Comparison of ENCODE assay signal across 15 cellular contexts in the genomic region with DNA sequence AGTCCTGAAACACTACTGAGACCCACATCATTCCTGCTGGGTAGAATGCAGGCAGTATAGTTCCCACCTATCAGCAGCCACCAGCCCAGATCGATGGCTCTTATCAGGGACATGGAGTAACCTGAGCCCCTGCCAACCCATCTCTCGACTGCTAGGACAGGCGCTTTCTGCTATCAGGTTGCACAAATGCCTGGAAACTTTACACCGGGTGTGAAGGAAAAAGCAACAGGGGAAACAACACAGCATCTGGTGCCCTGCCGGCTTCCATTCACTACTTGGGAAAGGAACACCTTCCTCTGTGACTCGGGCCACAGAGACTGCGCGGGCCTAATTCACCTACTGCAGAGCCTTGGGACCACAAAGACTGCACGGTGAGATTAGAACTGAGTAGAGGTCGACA. TPM values are rescaled to one million over a fixed set of nuclear protein-coding genes. Genes with fewer than 3 reads are reported as not detected.
DNase-seq lines count a peak whose midpoint lies in the region; ATAC-seq, FAIRE-seq and TF ChIP-seq lines count a peak whose summit lies in the region.
"Had no signal": no experiment of that assay in that cellular context is flagged by ENCODE, and none has a peak within 500 bp of the region (broad histone marks: within the 10 kb centered on the region; RNA-seq: fewer than 3 reads in every experiment).

No MANE protein-coding gene starts in this region.

- WGBS in gastroesophageal sphincter (ENCODE audit: low coverage in 1 of 2), 2 donors = 46 to 50% methylated on average over 5 to 7 of the region's 10 CpGs
- WGBS in pancreas, 2 donors = 9 to 11% methylated on average over 10 of the region's 10 CpGs

- TF ChIP-seq CTCF in HFF-Myc (IDR thresholded peaks at IDR 0.05; ENCODE audit: low read depth, low read length, missing control alignments) (no peak), gastroesophageal sphincter (IDR thresholded peaks at IDR 0.05) (no peak), pancreas (IDR thresholded peaks at IDR 0.05) (no peak)

- H3K9me3 Mint-ChIP-seq in stimulated activated naive CD8-positive, alpha-beta T cell treated with anti-CD3 and anti-CD28 coated beads, Interleukin-15, amount 100 ng/mL, for 72 hours = no peaks in the 10 kb centered on the region
- H3K9me3 Mint-ChIP-seq: activated T-cell treated with anti-CD3 and anti-CD28 coated beads, Interleukin-2, amount 50 U/mL, for 4 hours; CD8-positive, alpha-beta T cell had no signal

- H3K4me1 ChIP-seq in gastroesophageal sphincter = peaks cover 15 to 99% (median 39%) of the 10 kb centered on the region in 3 donors
- peaks cover 0 to 20% (median 17%) of the 10 kb centered on the region in 3 donors for H3K4me1 ChIP-seq in pancreas
- H3K4me1 ChIP-seq: prostate gland had no signal

- FAIRE-seq in pancreas (lab: Jason Lieb, UNC) (no peak), HTR-8/SVneo (lab: Jason Lieb, UNC) (no peak)

- no peak overlapping the region for H3K27ac Mint-ChIP-seq in stimulated activated naive CD8-positive, alpha-beta T cell treated with anti-CD3 and anti-CD28 coated beads, Interleukin-15, amount 100 ng/mL, for 72 hours
- H3K27ac Mint-ChIP-seq: CD8-positive, alpha-beta T cell had no signal

- no peak for TF ChIP-seq EP300 in gastroesophageal sphincter (IDR thresholded peaks at IDR 0.05)

- intact Hi-C loops in pancreas (cut with DNase I) = no loop called here

- no peaks in the 10 kb centered on the region for H3K9me3 ChIP-seq in gastroesophageal sphincter
- no peaks in the 10 kb centered on the region for H3K9me3 ChIP-seq in pancreas
- H3K9me3 ChIP-seq: left lung, MG63, prostate gland, testis had no signal

- H3K36me3 ChIP-seq in gastroesophageal sphincter (no peaks in the 10 kb centered on the region), pancreas (no peaks in the 10 kb centered on the region)
- H3K36me3 ChIP-seq: left lung, MG63, prostate gland had no signal

- ATAC-seq in gastroesophageal sphincter = no peak
- ATAC-seq in pancreas = peak; percentile 72 to 93 (median 90)
- ATAC-seq in HG03378 (IDR thresholded peaks at IDR 0.05; ENCODE audit: unreplicated experiment) = no peak
- ATAC-seq in stimulated activated naive CD8-positive, alpha-beta T cell treated with anti-CD3 and anti-CD28 coated beads, Interleukin-15, amount 100 ng/mL, for 72 hours = no peak
- ATAC-seq: activated T-cell treated with anti-CD3 and anti-CD28 coated beads, Interleukin-2, amount 50 U/mL, for 4 hours; CD8-positive, alpha-beta T cell; left lung had no signal

- H3K27me3 ChIP-seq in gastroesophageal sphincter (no peaks in the 10 kb centered on the region), pancreas (no peaks in the 10 kb centered on the region)
- H3K27me3 ChIP-seq: left lung, MG63, testis had no signal

- H3K4me1 Mint-ChIP-seq in stimulated activated naive CD8-positive, alpha-beta T cell treated with anti-CD3 and anti-CD28 coated beads, Interleukin-15, amount 100 ng/mL, for 72 hours = no peaks in the 10 kb centered on the region

- peaks cover 8% of the 10 kb centered on the region for H3K27me3 Mint-ChIP-seq in stimulated activated naive CD8-positive, alpha-beta T cell treated with anti-CD3 and anti-CD28 coated beads, Interleukin-15, amount 100 ng/mL, for 72 hours

- no peak for TF ChIP-seq POLR2A in gastroesophageal sphincter (IDR thresholded peaks at IDR 0.05)

- H3K4me3 ChIP-seq in HFF-Myc (replicated peaks; ENCODE audit: low read depth, low read length) = peak overlapping the region; percentile 26; the same call in 1 of the 2 replicates
- no peak overlapping the region for H3K4me3 ChIP-seq in gastroesophageal sphincter
- no peak overlapping the region for H3K4me3 ChIP-seq in pancreas
- H3K4me3 ChIP-seq: left lung, MG63, prostate gland, testis had no signal

- DNase-seq in HFF-Myc (ENCODE audit: extremely low read depth, low read depth) (no peak), NCI-H2196 (lab: John Stamatoyannopoulos, UW; ENCODE audit: unreplicated experiment) (peak; percentile 4), pancreas (peak; percentile 59 to 74 (median 70)), NCI-H187 (lab: John Stamatoyannopoulos, UW) (no peak), HTR-8/SVneo (ENCODE audit: insufficient read length, low spot score) (no peak)
- no peak for DNase-seq in stimulated activated naive CD8-positive, alpha-beta T cell treated with anti-CD3 and anti-CD28 coated beads, Interleukin-15, amount 100 ng/mL, for 72 hours
- DNase-seq: activated T-cell treated with anti-CD3 and anti-CD28 coated beads, Interleukin-2, amount 50 U/mL, for 4 hours; CD8-positive, alpha-beta T cell; left lung; MG63; testis had no signal

- H3K27ac ChIP-seq in gastroesophageal sphincter (peak overlapping the region in 3 of 4 donors; percentile 63 to 67 (median 66)), pancreas (peak overlapping the region in 1 of 4 donors; percentile 51)
- H3K27ac ChIP-seq: left lung, prostate gland, RWPE1, testis had no signal

- no peak overlapping the region for H3K4me3 Mint-ChIP-seq in stimulated activated naive CD8-positive, alpha-beta T cell treated with anti-CD3 and anti-CD28 coated beads, Interleukin-15, amount 100 ng/mL, for 72 hours
- H3K4me3 Mint-ChIP-seq: activated T-cell treated with anti-CD3 and anti-CD28 coated beads, Interleukin-2, amount 50 U/mL, for 4 hours; CD8-positive, alpha-beta T cell had no signal

RNA-seq across cellular contexts. Expression of gene RBFOX2, which starts 18.5 kb away (rescaled TPM):
- total RNA-seq in gastroesophageal sphincter (100 to 1,000 TPM; 120 to 197 (median 169) TPM), pancreas (10 to 100 TPM; 16.3 to 33.7 (median 18.5) TPM)
- polyA plus RNA-seq in pancreas = 10 to 100 TPM; 12.9 to 13.7 TPM

Comparison
In these comparisons a context has a peak if more than half of its experiments do, and no peak if none do; other contexts are left out.
1. DNase-seq: peak in NCI-H2196 (single experiment) and pancreas (6 of 6); none in HFF-Myc (single experiment), stimulated activated naive CD8-positive, alpha-beta T cell treated with anti-CD3 and anti-CD28 coated beads, Interleukin-15, amount 100 ng/mL, for 72 hours (0 of 2), NCI-H187 (0 of 2) and HTR-8/SVneo (single experiment).
2. ATAC-seq: peak in pancreas (4 of 4); none in gastroesophageal sphincter (single experiment), HG03378 (single experiment) and stimulated activated naive CD8-positive, alpha-beta T cell treated with anti-CD3 and anti-CD28 coated beads, Interleukin-15, amount 100 ng/mL, for 72 hours (single experiment).